In genomic region chr16:88754912-88755744, GRCh38 we compare ENCODE assay signal across 9 cellular contexts. TPM values are rescaled to one million over a fixed set of nuclear protein-coding genes. Genes with fewer than 3 reads are reported as not detected.
DNase-seq lines count a peak whose midpoint lies in the region; ATAC-seq, FAIRE-seq and TF ChIP-seq lines count a peak whose summit lies in the region.
"Had no signal": no experiment of that assay in that cellular context is flagged by ENCODE, and none has a peak within 500 bp of the region (broad histone marks: within the 10 kb centered on the region; RNA-seq: fewer than 3 reads in every experiment).

No MANE protein-coding gene starts in this region.

- H2BK5ac ChIP-seq in H1 (ENCODE audit: low read depth, low read length) (peak overlapping the region; percentile 18; the same call in 1 of the 2 replicates), neuronal stem cell (ENCODE audit: low read length) (peak overlapping the region; percentile 30)

- H4K20me1 ChIP-seq in H1 (replicated peaks in 1 of 2; ENCODE audit: control insufficient read depth in 1 of 2, insufficient read depth in 2 of 2, low read length in 2 of 2), result peaks cover 0 to 2% of the 10 kb centered on the region in 2 experiments

- H3K27ac ChIP-seq in H1 (ENCODE audit: low read depth, low read length), result no peak overlapping the region
- H3K27ac ChIP-seq in neuronal stem cell (replicated peaks; ENCODE audit: low read length), result no peak overlapping the region
- no peak overlapping the region for H3K27ac ChIP-seq in tibial nerve
- no peak overlapping the region for H3K27ac ChIP-seq in effector memory CD4-positive, alpha-beta T cell (ENCODE audit: insufficient read depth, low read length, poor library complexity, severe bottlenecking)

- TF ChIP-seq CTCF in H1 (IDR thresholded peaks at IDR 0.05; ENCODE audit: control extremely low read depth in 1 of 3, insufficient read depth in 1 of 3, low read depth in 1 of 3, low read length in 3 of 3) (no peak), tibial nerve (IDR thresholded peaks at IDR 0.05) (peak in 1 of 5 experiments; percentile 13)

- CTCF ChIA-PET in H1 (lab: Charles Lee; ENCODE audit: partially characterized antibody), result interaction anchor here (0.6 to 25.0 kb wide), 14 partner anchors 8 to 412 kb away, joined by 3 to 251 read pairs (median 4); no protein-coding TSS in a partner anchor

- H3K4me2 ChIP-seq in H1 (ENCODE audit: insufficient read depth in 1 of 2, low read depth in 2 of 2, low read length in 2 of 2) (no peak overlapping the region), neuronal stem cell (ENCODE audit: insufficient read depth, low read length, poor library complexity, severe bottlenecking) (no peak overlapping the region)

- H3K23ac ChIP-seq in H1 (ENCODE audit: insufficient read length), result no peak overlapping the region
- H3K23ac ChIP-seq in neuronal stem cell (ENCODE audit: low read depth, low read length, poor library complexity), result peak overlapping the region; percentile 92

- H3K14ac ChIP-seq in H1 (ENCODE audit: insufficient read length) (no peak overlapping the region), neuronal stem cell (ENCODE audit: low read length) (peak overlapping the region; percentile 77)

- H2AK5ac ChIP-seq in H1 (ENCODE audit: low read depth, low read length), result no peak overlapping the region
- peak overlapping the region; percentile 83 for H2AK5ac ChIP-seq in neuronal stem cell (ENCODE audit: low read depth, low read length)

- H4K5ac ChIP-seq in H1 (ENCODE audit: insufficient read length, low read depth, low read length), result no peak overlapping the region

- H3K79me2 ChIP-seq in H1 (ENCODE audit: control insufficient read depth in 1 of 2, insufficient read depth in 2 of 2, low read length in 2 of 2), result no peaks in the 10 kb centered on the region; a peak in 1 of 4 replicates

- H3K56ac ChIP-seq in H1 (replicated peaks; ENCODE audit: insufficient read length, low read depth, low read length), result no peak overlapping the region

- 80% methylated on average over 34 of the region's 42 CpGs; no CpG with 5 or more reads in 1 of the 2 experiments for WGBS in H1 (ENCODE audit: extremely low coverage in 1 of 2, insufficient coverage in 1 of 2, insufficient read length in 1 of 2, insufficient replicate concordance in 2 of 2, low coverage in 1 of 2, low lambda C conversion rate in 2 of 2, missing lambda C conversion rate in 1 of 2), 2 experiments
- WGBS in neuronal stem cell (ENCODE audit: extremely low coverage in 2 of 2, insufficient read length in 2 of 2, insufficient replicate concordance in 1 of 2), 2 donors, result no CpG with 5 or more reads among the region's 42 CpGs
- 73 to 77% methylated on average over 41 to 42 of the region's 42 CpGs for WGBS in tibial nerve, 2 donors

- no peaks in the 10 kb centered on the region for H3K23me2 ChIP-seq in H1 (ENCODE audit: low read depth, low read length)

- no peaks in the 10 kb centered on the region for H3K9me3 ChIP-seq in H1 (ENCODE audit: insufficient read depth in 2 of 2, low read depth in 1 of 2, low read length in 1 of 2)
- no peaks in the 10 kb centered on the region for H3K9me3 ChIP-seq in neuronal stem cell (replicated peaks in 1 of 2; ENCODE audit: control insufficient read depth in 2 of 2, insufficient read depth in 1 of 2, low read depth in 1 of 2, low read length in 2 of 2)
- H3K9me3 ChIP-seq in tibial nerve, result peaks cover 0 to 8% (median 0%) of the 10 kb centered on the region in 4 donors
- no peaks in the 10 kb centered on the region for H3K9me3 ChIP-seq in effector memory CD4-positive, alpha-beta T cell (ENCODE audit: control insufficient read depth, low read length)

- FAIRE-seq in H1 (lab: Jason Lieb, UNC), result no peak

- POLR2A ChIA-PET in H1 (lab: Charles Lee; ENCODE audit: partially characterized antibody), result interaction anchor here (1.0 to 2.9 kb wide), 4 partner anchors 10 to 55 kb away, joined by 3 to 13 read pairs (median 4); partner anchors contain the start of gene APRT

- no peak overlapping the region for H2AFZ ChIP-seq in H1 (ENCODE audit: low read length)
- H2AFZ ChIP-seq in neuronal stem cell (ENCODE audit: low read length), result peak overlapping the region; percentile 80

- H3K4me1 ChIP-seq in H1 (replicated peaks in 1 of 4; ENCODE audit: control insufficient read depth in 3 of 4, insufficient read depth in 4 of 4, low read length in 3 of 4) (peaks cover 0 to 20% (median 7%) of the 10 kb centered on the region in 4 experiments; a peak in 4 of 7 replicates), neuronal stem cell (ENCODE audit: control insufficient read depth in 2 of 2, insufficient read depth in 1 of 2, low read depth in 1 of 2, low read length in 2 of 2) (peaks cover 7 to 13% of the 10 kb centered on the region in 2 donors), tibial nerve (peaks cover 0 to 32% (median 2%) of the 10 kb centered on the region in 4 donors)
- H3K4me1 ChIP-seq in effector memory CD4-positive, alpha-beta T cell (ENCODE audit: control insufficient read depth, insufficient read depth, low read length, poor library complexity, severe bottlenecking), result peaks cover 26% of the 10 kb centered on the region

- H3K79me1 ChIP-seq in H1 (ENCODE audit: low read depth, low read length), result no peaks in the 10 kb centered on the region; the same call in 1 of the 2 replicates
- no peaks in the 10 kb centered on the region for H3K79me1 ChIP-seq in neuronal stem cell (ENCODE audit: low read depth, low read length)

- H3K4ac ChIP-seq in H1 (replicated peaks; ENCODE audit: insufficient read length, low read depth, low read length), result no peak overlapping the region
- H3K4ac ChIP-seq in neuronal stem cell (ENCODE audit: low read length), result no peak overlapping the region

- H2BK20ac ChIP-seq in H1 (ENCODE audit: low read length), result no peak overlapping the region

- no peak for TF ChIP-seq EP300 in H1 (IDR thresholded peaks at IDR 0.05; ENCODE audit: borderline replicate concordance in 1 of 2, low read depth in 2 of 2, low read length in 2 of 2)
- no peak for TF ChIP-seq EP300 in tibial nerve (IDR thresholded peaks at IDR 0.05)

- no peak overlapping the region for H4K91ac ChIP-seq in H1 (replicated peaks; ENCODE audit: insufficient read length, low read length)
- peak overlapping the region; percentile 64 for H4K91ac ChIP-seq in neuronal stem cell (ENCODE audit: low read depth, low read length, poor library complexity)

- H3K9ac ChIP-seq in H1 (replicated peaks in 1 of 4; ENCODE audit: extremely low read depth in 1 of 4, low read depth in 3 of 4, low read length in 3 of 4) (no peak overlapping the region), neuronal stem cell (ENCODE audit: low read depth, low read length, poor library complexity) (no peak overlapping the region)

- no peaks in the 10 kb centered on the region for H3K36me3 ChIP-seq in H1 (ENCODE audit: control insufficient read depth in 2 of 4, insufficient read depth in 4 of 4, low read length in 3 of 4)
- no peaks in the 10 kb centered on the region for H3K36me3 ChIP-seq in neuronal stem cell (replicated peaks in 1 of 2; ENCODE audit: control insufficient read depth in 2 of 2, insufficient read depth in 2 of 2, low read length in 2 of 2)
- peaks cover 0 to 30% (median 0%) of the 10 kb centered on the region in 3 donors for H3K36me3 ChIP-seq in tibial nerve
- H3K36me3 ChIP-seq in effector memory CD4-positive, alpha-beta T cell (ENCODE audit: control insufficient read depth, insufficient read depth, low read length), result peaks cover 17% of the 10 kb centered on the region

- H3K18ac ChIP-seq in H1 (ENCODE audit: extremely low read depth, low read length) (no peak overlapping the region; the same call in 1 of the 2 replicates), neuronal stem cell (ENCODE audit: low read length) (peak overlapping the region; percentile 85)

- H4K8ac ChIP-seq in H1 (ENCODE audit: extremely low read depth, insufficient read depth, low read length) (peak overlapping the region; percentile 91), neuronal stem cell (ENCODE audit: low read depth, low read length) (no peak overlapping the region)

- H3K4me3 ChIP-seq in H1 (ENCODE audit: extremely low read depth in 1 of 4, insufficient read depth in 2 of 4, low read depth in 3 of 4, low read length in 4 of 4) (no peak overlapping the region), neuronal stem cell (ENCODE audit: low read length in 2 of 2) (peak overlapping the region in 1 of 2 donors; percentile 29), tibial nerve (no peak overlapping the region)
- H3K4me3 ChIP-seq in effector memory CD4-positive, alpha-beta T cell (ENCODE audit: insufficient read depth, low read depth, low read length, poor library complexity, severe bottlenecking), result no peak overlapping the region

- no peak for ATAC-seq in HG02885 (IDR thresholded peaks at IDR 0.05; ENCODE audit: poor library complexity, unreplicated experiment)
- ATAC-seq in GM18505 (IDR thresholded peaks at IDR 0.05; ENCODE audit: unreplicated experiment), result no peak
- ATAC-seq: naive thymus-derived CD4-positive, alpha-beta T cell had no signal

- H2BK15ac ChIP-seq in H1 (ENCODE audit: low read length) (peak overlapping the region; percentile 92; the same call in 1 of the 2 replicates), neuronal stem cell (ENCODE audit: low read length) (peak overlapping the region; percentile 95)

- H2BK120ac ChIP-seq in H1 (replicated peaks; ENCODE audit: low read depth, low read length) (no peak overlapping the region), neuronal stem cell (ENCODE audit: low read depth, low read length) (peak overlapping the region; percentile 88)

- TF ChIP-seq RAD21 in H1 (IDR thresholded peaks at IDR 0.05 in 1 of 2, conservative IDR thresholded peaks at IDR 0.05 in 1 of 2; ENCODE audit: low read depth in 2 of 2, low read length in 2 of 2), result no peak

- TF ChIP-seq POLR2A in H1 (IDR thresholded peaks at IDR 0.05; ENCODE audit: control extremely low read depth in 1 of 2, low read depth in 2 of 2, low read length in 2 of 2) (no peak), GM18505 (IDR thresholded peaks at IDR 0.05; ENCODE audit: borderline replicate concordance, extremely low read depth, insufficient read depth, insufficient read length) (no peak), tibial nerve (IDR thresholded peaks at IDR 0.05) (no peak)

- no peaks in the 10 kb centered on the region for H3K27me3 ChIP-seq in H1 (replicated peaks in 1 of 4; ENCODE audit: control insufficient read depth in 3 of 4, extremely low read depth in 1 of 4, insufficient read depth in 3 of 4, low read length in 3 of 4)
- no peaks in the 10 kb centered on the region for H3K27me3 ChIP-seq in neuronal stem cell (ENCODE audit: control insufficient read depth in 3 of 3, insufficient read depth in 3 of 3, low read depth in 1 of 3, low read length in 3 of 3)
- H3K27me3 ChIP-seq in tibial nerve, result no peaks in the 10 kb centered on the region
- no peaks in the 10 kb centered on the region for H3K27me3 ChIP-seq in effector memory CD4-positive, alpha-beta T cell (replicated peaks; ENCODE audit: control insufficient read depth, insufficient read depth, low read length, poor library complexity, severe bottlenecking)

- H2BK12ac ChIP-seq in H1 (ENCODE audit: low read depth, low read length) (peak overlapping the region; percentile 50; the same call in 1 of the 2 replicates), neuronal stem cell (ENCODE audit: low read length) (peak overlapping the region; percentile 97)

- peak; percentile 66 for DNase-seq in EL
- DNase-seq in NCI-H82 (lab: John Stamatoyannopoulos, UW), result peak; percentile 52
- no peak for DNase-seq in H1 (ENCODE audit: low read depth in 1 of 2, low spot score in 2 of 2)
- DNase-seq in neuronal stem cell (ENCODE audit: low spot score), result no peak
- DNase-seq in tibial nerve (ENCODE audit: low spot score in 2 of 2), result no peak
- no peak for DNase-seq in effector memory CD4-positive, alpha-beta T cell

RNA-seq across cellular contexts. Expression of gene PIEZO1, which starts 29.9 kb away (rescaled TPM):
- total RNA-seq in H1 (2021; fragmentation: NEBNext Ultra II Directional; extraction: Animal tissue kit (Norgen Biotek cat#: 25700)), result 63.6 and 67.5 TPM in 2 replicates
- polyA plus RNA-seq in H1 (2011; rRNA removed), result 42.3 and 62.6 TPM in 2 replicates
- polyA plus RNA-seq in H1 (2011; cell fraction: cytosol; rRNA removed), result 43.1 TPM
- 361 TPM for polyA plus RNA-seq in H1 (2011; cell fraction: nucleus; rRNA removed)
- 37.5 to 75.6 TPM (median 65.9 TPM) in 4 replicates for polyA plus RNA-seq in H1 (2012, experiment 1 of 2)
- polyA plus RNA-seq in H1 (2012, experiment 2 of 2), result 43.7 TPM
- 76.1 TPM for polyA plus RNA-seq in H1 (2013, experiment 1 of 2)
- 73.2 TPM for polyA plus RNA-seq in H1 (2013, experiment 2 of 2)
- polyA minus RNA-seq in H1 (2011; rRNA and poly(A)+ RNA removed), result 19.7 and 34.2 TPM in 2 replicates
- 33.0 TPM for polyA minus RNA-seq in H1 (2011; cell fraction: cytosol; rRNA and poly(A)+ RNA removed)
- 63.0 TPM for polyA minus RNA-seq in H1 (2011; cell fraction: nucleus; rRNA and poly(A)+ RNA removed)
- polyA plus RNA-seq in neuronal stem cell (2013, experiment 1 of 2), result 8.0 TPM
- polyA plus RNA-seq in neuronal stem cell (2013, experiment 2 of 2), result 9.2 TPM
- total RNA-seq in tibial nerve, result 100 to 1,000 TPM in 3 of 4 donors, 10 to 100 TPM in 1; 90.5 to 309 (median 165) TPM

RNA-seq across cellular contexts. Expression of gene CDT1, which starts 48.5 kb away (rescaled TPM):
- 95.4 and 96.5 TPM in 2 replicates for total RNA-seq in H1 (2021; fragmentation: NEBNext Ultra II Directional; extraction: Animal tissue kit (Norgen Biotek cat#: 25700))
- 76.7 and 141 TPM in 2 replicates for polyA plus RNA-seq in H1 (2011; rRNA removed)
- polyA plus RNA-seq in H1 (2011; cell fraction: cytosol; rRNA removed), result 58.9 TPM
- polyA plus RNA-seq in H1 (2011; cell fraction: nucleus; rRNA removed), result 87.0 TPM
- polyA plus RNA-seq in H1 (2012, experiment 1 of 2), result 38.0 to 88.5 TPM (median 80.4 TPM) in 4 replicates
- polyA plus RNA-seq in H1 (2012, experiment 2 of 2), result 81.9 TPM
- polyA plus RNA-seq in H1 (2013, experiment 1 of 2), result 43.2 TPM
- 40.8 TPM for polyA plus RNA-seq in H1 (2013, experiment 2 of 2)
- polyA minus RNA-seq in H1 (2011; rRNA and poly(A)+ RNA removed), result 33.2 and 36.2 TPM in 2 replicates
- polyA minus RNA-seq in H1 (2011; cell fraction: cytosol; rRNA and poly(A)+ RNA removed), result 144 TPM
- polyA minus RNA-seq in H1 (2011; cell fraction: nucleus; rRNA and poly(A)+ RNA removed), result 89.1 TPM
- 40.6 TPM for polyA plus RNA-seq in neuronal stem cell (2013, experiment 1 of 2)
- 40.0 TPM for polyA plus RNA-seq in neuronal stem cell (2013, experiment 2 of 2)
- 1 to 10 TPM in 2 of 4 donors, under 1 TPM in 1, not detected in 1; 0.44 to 1.5 (median 1.4) TPM for total RNA-seq in tibial nerve

RNA-seq across cellular contexts. Expression of gene CTU2, which starts 48.8 kb away (rescaled TPM):
- 42.9 and 49.7 TPM in 2 replicates for total RNA-seq in H1 (2021; fragmentation: NEBNext Ultra II Directional; extraction: Animal tissue kit (Norgen Biotek cat#: 25700))
- polyA plus RNA-seq in H1 (2011; rRNA removed), result 32.7 and 45.4 TPM in 2 replicates
- 29.7 TPM for polyA plus RNA-seq in H1 (2011; cell fraction: cytosol; rRNA removed)
- 60.2 TPM for polyA plus RNA-seq in H1 (2011; cell fraction: nucleus; rRNA removed)
- polyA plus RNA-seq in H1 (2012, experiment 1 of 2), result 22.3 to 36.0 TPM (median 28.1 TPM) in 4 replicates
- polyA plus RNA-seq in H1 (2012, experiment 2 of 2), result 31.0 TPM
- polyA plus RNA-seq in H1 (2013, experiment 1 of 2), result 62.2 TPM
- 60.5 TPM for polyA plus RNA-seq in H1 (2013, experiment 2 of 2)
- 10.7 and 10.9 TPM in 2 replicates for polyA minus RNA-seq in H1 (2011; rRNA and poly(A)+ RNA removed)
- 19.5 TPM for polyA minus RNA-seq in H1 (2011; cell fraction: cytosol; rRNA and poly(A)+ RNA removed)
- 20.0 TPM for polyA minus RNA-seq in H1 (2011; cell fraction: nucleus; rRNA and poly(A)+ RNA removed)
- 25.8 TPM for polyA plus RNA-seq in neuronal stem cell (2013, experiment 1 of 2)
- polyA plus RNA-seq in neuronal stem cell (2013, experiment 2 of 2), result 28.0 TPM
- 10 to 100 TPM; 12.3 to 22.5 (median 12.5) TPM for total RNA-seq in tibial nerve

RNA-seq across cellular contexts. Expression of gene RNF166, which starts 48.9 kb away (rescaled TPM):
- 28.7 and 31.2 TPM in 2 replicates for total RNA-seq in H1 (2021; fragmentation: NEBNext Ultra II Directional; extraction: Animal tissue kit (Norgen Biotek cat#: 25700))
- 29.8 and 36.6 TPM in 2 replicates for polyA plus RNA-seq in H1 (2011; rRNA removed)
- polyA plus RNA-seq in H1 (2011; cell fraction: cytosol; rRNA removed), result 33.3 TPM
- polyA plus RNA-seq in H1 (2011; cell fraction: nucleus; rRNA removed), result 86.5 TPM
- polyA plus RNA-seq in H1 (2012, experiment 1 of 2), result 11.9 to 24.8 TPM (median 22.4 TPM) in 4 replicates
- polyA plus RNA-seq in H1 (2012, experiment 2 of 2), result 21.8 TPM
- polyA plus RNA-seq in H1 (2013, experiment 1 of 2), result 24.2 TPM
- polyA plus RNA-seq in H1 (2013, experiment 2 of 2), result 22.1 TPM
- polyA minus RNA-seq in H1 (2011; rRNA and poly(A)+ RNA removed), result 11.7 and 12.3 TPM in 2 replicates
- polyA minus RNA-seq in H1 (2011; cell fraction: cytosol; rRNA and poly(A)+ RNA removed), result 23.6 TPM
- 24.6 TPM for polyA minus RNA-seq in H1 (2011; cell fraction: nucleus; rRNA and poly(A)+ RNA removed)
- 20.4 TPM for polyA plus RNA-seq in neuronal stem cell (2013, experiment 1 of 2)
- polyA plus RNA-seq in neuronal stem cell (2013, experiment 2 of 2), result 19.1 TPM
- 10 to 100 TPM; 36.5 to 56.7 (median 43.5) TPM for total RNA-seq in tibial nerve

RNA-seq across cellular contexts. Expression of gene APRT, which starts 56.6 kb away (rescaled TPM):
- total RNA-seq in H1 (2021; fragmentation: NEBNext Ultra II Directional; extraction: Animal tissue kit (Norgen Biotek cat#: 25700)), result 221 and 244 TPM in 2 replicates
- polyA plus RNA-seq in H1 (2011; rRNA removed), result 267 and 272 TPM in 2 replicates
- 183 TPM for polyA plus RNA-seq in H1 (2011; cell fraction: cytosol; rRNA removed)
- 229 TPM for polyA plus RNA-seq in H1 (2011; cell fraction: nucleus; rRNA removed)
- 277 to 336 TPM (median 307 TPM) in 4 replicates for polyA plus RNA-seq in H1 (2012, experiment 1 of 2)
- polyA plus RNA-seq in H1 (2012, experiment 2 of 2), result 319 TPM
- polyA plus RNA-seq in H1 (2013, experiment 1 of 2), result 268 TPM
- polyA plus RNA-seq in H1 (2013, experiment 2 of 2), result 292 TPM
- 35.1 and 46.4 TPM in 2 replicates for polyA minus RNA-seq in H1 (2011; rRNA and poly(A)+ RNA removed)
- polyA minus RNA-seq in H1 (2011; cell fraction: cytosol; rRNA and poly(A)+ RNA removed), result 153 TPM
- polyA minus RNA-seq in H1 (2011; cell fraction: nucleus; rRNA and poly(A)+ RNA removed), result 113 TPM
- 146 TPM for polyA plus RNA-seq in neuronal stem cell (2013, experiment 1 of 2)
- 150 TPM for polyA plus RNA-seq in neuronal stem cell (2013, experiment 2 of 2)
- 100 to 1,000 TPM in 2 of 4 donors, 10 to 100 TPM in 2; 83.4 to 157 (median 106) TPM for total RNA-seq in tibial nerve

Comparison
In these comparisons a context has a peak if more than half of its experiments do, and no peak if none do; other contexts are left out.
1. DNase-seq: peak in EL (single experiment) and NCI-H82 (single experiment); none in H1 (0 of 2), neuronal stem cell (single experiment), tibial nerve (0 of 2) and effector memory CD4-positive, alpha-beta T cell (0 of 3).
2. RNA of gene CDT1, which starts 48.5 kb away (total RNA-seq): 95.4 to 96.5 TPM in H1; 0.44 to 1.5 TPM in tibial nerve; every median in the first group is over 10 times any median in the second.